ENCODE assay signal across 12 cellular contexts in genomic region chr7:22864855-22865606, GRCh38. TPM values are rescaled to one million over a fixed set of nuclear protein-coding genes. Genes with fewer than 3 reads are reported as not detected.
DNase-seq lines count a peak whose midpoint lies in the region; ATAC-seq, FAIRE-seq and TF ChIP-seq lines count a peak whose summit lies in the region.
"Had no signal": no experiment of that assay in that cellular context is flagged by ENCODE, and none has a peak within 500 bp of the region (broad histone marks: within the 10 kb centered on the region; RNA-seq: fewer than 3 reads in every experiment).

No MANE protein-coding gene starts in this region.

- peak overlapping the region; percentile 23; the same call in 1 of the 2 replicates for H3K4me2 ChIP-seq in HepG2 (ENCODE audit: low read depth, low read length)

- H3K36me3 Mint-ChIP-seq in activated naive CD4-positive, alpha-beta T cell treated with anti-CD3 and anti-CD28 coated beads, Interleukin-2, amount 50 U/mL, for 24 hours, result peaks cover 21% of the 10 kb centered on the region
- peaks cover 54% of the 10 kb centered on the region for H3K36me3 Mint-ChIP-seq in activated naive CD4-positive, alpha-beta T cell treated with anti-CD3 and anti-CD28 coated beads for 36 hours (ENCODE audit: low read depth)
- H3K36me3 Mint-ChIP-seq in activated T-helper 17 cell treated with anti-CD3 and anti-CD28 coated beads, Interleukin-2, amount 50 U/mL, for 72 hours (ENCODE audit: low read depth), result peaks cover 51% of the 10 kb centered on the region
- no peaks in the 10 kb centered on the region for H3K36me3 Mint-ChIP-seq in natural killer cell

- H3K9me3 Mint-ChIP-seq in activated naive CD4-positive, alpha-beta T cell treated with anti-CD3 and anti-CD28 coated beads, Interleukin-2, amount 50 U/mL, for 24 hours, result no peaks in the 10 kb centered on the region
- no peaks in the 10 kb centered on the region for H3K9me3 Mint-ChIP-seq in activated naive CD4-positive, alpha-beta T cell treated with anti-CD3 and anti-CD28 coated beads for 36 hours
- no peaks in the 10 kb centered on the region for H3K9me3 Mint-ChIP-seq in activated T-helper 17 cell treated with anti-CD3 and anti-CD28 coated beads, Interleukin-2, amount 50 U/mL, for 72 hours
- H3K9me3 Mint-ChIP-seq in natural killer cell, result no peaks in the 10 kb centered on the region
- H3K9me3 Mint-ChIP-seq: CD4-positive, alpha-beta T cell had no signal

- H3K27ac ChIP-seq in HepG2 (ENCODE audit: extremely low read length, insufficient read depth, low read length) (peak overlapping the region; percentile 37), upper lobe of left lung (peak overlapping the region in 3 of 4 donors; percentile 24 to 53 (median 53))
- H3K27ac ChIP-seq: SJCRH30 had no signal

- H3K9ac ChIP-seq in HepG2 (ENCODE audit: insufficient read depth, low read depth, low read length), result no peak overlapping the region

- POLR2A ChIA-PET in HepG2 (lab: Yijun Ruan, JAX), result interaction anchor here (0.5 to 1.0 kb wide), 2 partner anchors 11 to 145 kb away, joined by 3 read pairs; no protein-coding TSS in a partner anchor

- H3K4me3 Mint-ChIP-seq in activated naive CD4-positive, alpha-beta T cell treated with anti-CD3 and anti-CD28 coated beads, Interleukin-2, amount 50 U/mL, for 24 hours, result no peak overlapping the region
- H3K4me3 Mint-ChIP-seq in activated naive CD4-positive, alpha-beta T cell treated with anti-CD3 and anti-CD28 coated beads for 36 hours, result no peak overlapping the region
- no peak overlapping the region for H3K4me3 Mint-ChIP-seq in activated T-helper 17 cell treated with anti-CD3 and anti-CD28 coated beads, Interleukin-2, amount 50 U/mL, for 72 hours
- no peak overlapping the region for H3K4me3 Mint-ChIP-seq in natural killer cell
- H3K4me3 Mint-ChIP-seq: CD4-positive, alpha-beta T cell had no signal

- peak; percentile 67 for FAIRE-seq in HepG2 (lab: Jason Lieb, UNC)

- ATAC-seq in activated T-helper 17 cell treated with anti-CD3 and anti-CD28 coated beads, Interleukin-2, amount 50 U/mL, for 72 hours (replicated peaks), result no peak
- ATAC-seq in HepG2 (peak; percentile 78), upper lobe of left lung (ENCODE audit: low FRiP score in 2 of 2) (no peak), HG03460 (IDR thresholded peaks at IDR 0.05; ENCODE audit: unreplicated experiment) (no peak), natural killer cell (no peak)

- H3K9me3 ChIP-seq in HepG2 (ENCODE audit: low read length) (no peaks in the 10 kb centered on the region), upper lobe of left lung (no peaks in the 10 kb centered on the region)
- H3K9me3 ChIP-seq: SJCRH30 had no signal

- in situ Hi-C loops in HepG2 (cut with HindIII; ENCODE audit: extremely low pct_ligation_motif_present, low pct_unique_long_range_greater_than_20kb), result no loop called here

- H3K36me3 ChIP-seq in HepG2 (replicated peaks in 1 of 2; ENCODE audit: control insufficient read depth in 1 of 2, insufficient read depth in 2 of 2, low read length in 2 of 2), result no peaks in the 10 kb centered on the region
- H3K36me3 ChIP-seq in upper lobe of left lung, result peaks cover 0 to 11% (median 0%) of the 10 kb centered on the region in 4 donors

- H3K4me3 ChIP-seq in HepG2 (replicated peaks in 1 of 3; ENCODE audit: insufficient read depth in 1 of 3, low read depth in 2 of 3, low read length in 3 of 3), result no peak overlapping the region
- H3K4me3 ChIP-seq in upper lobe of left lung, result no peak overlapping the region
- H3K4me3 ChIP-seq: SJCRH30 had no signal

- H3K4me1 ChIP-seq in HepG2 (ENCODE audit: insufficient read depth, low read length), result peaks cover 27% of the 10 kb centered on the region
- H3K4me1 ChIP-seq in upper lobe of left lung, result peaks cover 0 to 18% (median 4%) of the 10 kb centered on the region in 4 donors
- H3K4me1 ChIP-seq: SJCRH30 had no signal

- H3K4me1 Mint-ChIP-seq in activated naive CD4-positive, alpha-beta T cell treated with anti-CD3 and anti-CD28 coated beads, Interleukin-2, amount 50 U/mL, for 24 hours, result peaks cover 24% of the 10 kb centered on the region
- H3K4me1 Mint-ChIP-seq in activated naive CD4-positive, alpha-beta T cell treated with anti-CD3 and anti-CD28 coated beads for 36 hours (ENCODE audit: low read depth), result peaks cover 32% of the 10 kb centered on the region
- peaks cover 10% of the 10 kb centered on the region for H3K4me1 Mint-ChIP-seq in activated T-helper 17 cell treated with anti-CD3 and anti-CD28 coated beads, Interleukin-2, amount 50 U/mL, for 72 hours
- peaks cover 0 to 4% of the 10 kb centered on the region in 2 donors for H3K4me1 Mint-ChIP-seq in natural killer cell

- no TSS peak for BruUV-seq in HepG2 (replicated peaks; lab: Mats Ljungman, UMichigan)

- DNase-seq in activated naive CD4-positive, alpha-beta T cell treated with anti-CD3 and anti-CD28 coated beads for 36 hours, result no peak
- DNase-seq in HepG2 (ENCODE audit: low spot score), result peak; percentile 34
- no peak for DNase-seq in upper lobe of left lung
- no peak for DNase-seq in head of caudate nucleus
- DNase-seq in natural killer cell, result no peak
- DNase-seq: activated naive CD4-positive, alpha-beta T cell; CD4-positive, alpha-beta T cell; hypothalamus had no signal

- TF ChIP-seq POLR2A in HepG2 (IDR thresholded peaks at IDR 0.05; ENCODE audit: insufficient read depth in 1 of 2, low read depth in 2 of 2, low read length in 2 of 2) (no peak), upper lobe of left lung (IDR thresholded peaks at IDR 0.05) (no peak)

- no peak overlapping the region for H2AFZ ChIP-seq in HepG2 (ENCODE audit: low read length)

- CTCF ChIA-PET in activated naive CD4-positive, alpha-beta T cell treated with anti-CD3 and anti-CD28 coated beads for 36 hours (lab: Charles Lee), result no interaction called here
- CTCF ChIA-PET in HepG2 (lab: Yijun Ruan, JAX; ENCODE audit: low intra/inter-chr PET ratio, low total read pairs), result no interaction called here

- no peak for TF ChIP-seq RAD21 in HepG2 (CRISPR knock-in tag; IDR thresholded peaks at IDR 0.05)

- peak overlapping the region; percentile 75 for H3K27ac Mint-ChIP-seq in activated naive CD4-positive, alpha-beta T cell treated with anti-CD3 and anti-CD28 coated beads, Interleukin-2, amount 50 U/mL, for 24 hours
- H3K27ac Mint-ChIP-seq in activated naive CD4-positive, alpha-beta T cell treated with anti-CD3 and anti-CD28 coated beads for 36 hours, result no peak overlapping the region
- H3K27ac Mint-ChIP-seq in activated T-helper 17 cell treated with anti-CD3 and anti-CD28 coated beads, Interleukin-2, amount 50 U/mL, for 72 hours, result peak overlapping the region; percentile 22
- no peak overlapping the region for H3K27ac Mint-ChIP-seq in natural killer cell
- H3K27ac Mint-ChIP-seq: CD4-positive, alpha-beta T cell had no signal

- no peak for TF ChIP-seq EP300 in HepG2 (IDR thresholded peaks at IDR 0.05; ENCODE audit: low read depth in 2 of 2, low read length in 2 of 2)
- no peak for TF ChIP-seq EP300 in HepG2 (CRISPR knock-in tag; IDR thresholded peaks at IDR 0.05; ENCODE audit: borderline replicate concordance)
- TF ChIP-seq EP300 in upper lobe of left lung (IDR thresholded peaks at IDR 0.05), result no peak

- intact Hi-C loops in activated naive CD4-positive, alpha-beta T cell treated with anti-CD3 and anti-CD28 coated beads for 36 hours (cut with micrococcal nuclease), result no loop called here
- intact Hi-C loops in HepG2 (cut with micrococcal nuclease; ENCODE audit: unreplicated experiment), result loop anchor here (10.0 kb wide), 1 partner anchor 300 kb away; no protein-coding TSS in a partner anchor
- intact Hi-C loops in head of caudate nucleus (cut with DNase I), result no loop called here
- intact Hi-C loops in natural killer cell (cut with micrococcal nuclease), result no loop called here

- H3K27me3 ChIP-seq in HepG2 (ENCODE audit: control insufficient read depth in 1 of 2, insufficient read depth in 2 of 2, low read length in 2 of 2), result no peaks in the 10 kb centered on the region
- H3K27me3 ChIP-seq in upper lobe of left lung, result no peaks in the 10 kb centered on the region
- H3K27me3 ChIP-seq: SJCRH30 had no signal

- H4K20me1 ChIP-seq in HepG2 (ENCODE audit: insufficient read depth, low read length), result no peaks in the 10 kb centered on the region

- no peaks in the 10 kb centered on the region for H3K27me3 Mint-ChIP-seq in activated naive CD4-positive, alpha-beta T cell treated with anti-CD3 and anti-CD28 coated beads, Interleukin-2, amount 50 U/mL, for 24 hours
- no peaks in the 10 kb centered on the region for H3K27me3 Mint-ChIP-seq in activated naive CD4-positive, alpha-beta T cell treated with anti-CD3 and anti-CD28 coated beads for 36 hours (ENCODE audit: low read depth)
- no peaks in the 10 kb centered on the region for H3K27me3 Mint-ChIP-seq in activated T-helper 17 cell treated with anti-CD3 and anti-CD28 coated beads, Interleukin-2, amount 50 U/mL, for 72 hours
- H3K27me3 Mint-ChIP-seq in natural killer cell (ENCODE audit: low read depth in 2 of 2), result no peaks in the 10 kb centered on the region
- H3K27me3 Mint-ChIP-seq: CD4-positive, alpha-beta T cell had no signal

- TF ChIP-seq CTCF in HepG2 (CRISPR knock-in tag; IDR thresholded peaks at IDR 0.05), result no peak
- TF ChIP-seq CTCF in upper lobe of left lung (IDR thresholded peaks at IDR 0.05), result no peak
- no peak for TF ChIP-seq CTCF in natural killer cell (IDR thresholded peaks at IDR 0.05)

- no peaks in the 10 kb centered on the region for H3K79me2 ChIP-seq in HepG2 (ENCODE audit: insufficient read depth, low read length)

- whole genome bisulfite sequencing in HepG2 (ENCODE audit: low lambda C conversion rate), result 32% methylated on average over 6 of the region's 7 CpGs
- WGBS in upper lobe of left lung, 2 donors, result 83% methylated on average over 5 to 7 of the region's 7 CpGs

RNA-seq across cellular contexts. Expression of gene TOMM7, which starts 42.4 kb away (rescaled TPM):
- total RNA-seq in activated naive CD4-positive, alpha-beta T cell treated with anti-CD3 and anti-CD28 coated beads for 36 hours, result 100 to 1,000 TPM; 269 to 297 TPM
- total RNA-seq in activated T-helper 17 cell treated with anti-CD3 and anti-CD28 coated beads, Interleukin-2, amount 50 U/mL, for 72 hours, result 100 to 1,000 TPM; 262 to 281 TPM
- total RNA-seq in HepG2 (2016; rRNA removed; fragmentation: Illumina TruSeq; extraction: Trizol) (251 and 352 TPM in 2 replicates), upper lobe of left lung (100 to 1,000 TPM in 5 of 6 donors, 10 to 100 TPM in 1; 42.4 to 387 (median 171) TPM), natural killer cell (100 to 1,000 TPM; 194 to 286 (median 269) TPM)
- total RNA-seq in HepG2 (2016; cell fraction: cytosol; rRNA removed; fragmentation: Illumina TruSeq; extraction: Trizol; ENCODE audit: low read depth), result 240 and 298 TPM in 2 replicates
- 254 and 324 TPM in 2 replicates for total RNA-seq in HepG2 (2016; cell fraction: insoluble cytoplasmic fraction; rRNA removed; fragmentation: Illumina TruSeq; extraction: Trizol)
- total RNA-seq in HepG2 (2016; cell fraction: membrane; rRNA removed; fragmentation: Illumina TruSeq; extraction: Trizol), result 330 and 358 TPM in 2 replicates
- total RNA-seq in HepG2 (2016; cell fraction: nucleus; rRNA removed; fragmentation: Illumina TruSeq; extraction: Trizol), result 87.9 and 93.9 TPM in 2 replicates
- 328 and 369 TPM in 2 replicates for polyA plus RNA-seq in HepG2 (2011; rRNA removed)
- 127 and 129 TPM in 2 replicates for polyA plus RNA-seq in HepG2 (2011; cell fraction: cytosol; rRNA removed)
- 34.6 and 47.7 TPM in 2 replicates for polyA plus RNA-seq in HepG2 (2011; cell fraction: nucleus; rRNA removed)
- polyA plus RNA-seq in HepG2 (2012), result 309 and 319 TPM in 2 replicates
- polyA plus RNA-seq in HepG2 (2016; cell fraction: cytosol; fragmentation: Illumina TruSeq; extraction: Trizol; ENCODE audit: low read depth), result 336 and 479 TPM in 2 replicates
- 318 and 360 TPM in 2 replicates for polyA plus RNA-seq in HepG2 (2016; cell fraction: insoluble cytoplasmic fraction; fragmentation: Illumina TruSeq; extraction: Trizol; ENCODE audit: low read depth)
- polyA plus RNA-seq in HepG2 (2016; cell fraction: membrane; fragmentation: Illumina TruSeq; extraction: Trizol; ENCODE audit: low read depth), result 372 and 511 TPM in 2 replicates
- polyA plus RNA-seq in HepG2 (2016; cell fraction: nucleus; fragmentation: Illumina TruSeq; extraction: Trizol; ENCODE audit: insufficient read depth, low read depth), result 176 and 184 TPM in 2 replicates
- polyA minus RNA-seq in HepG2 (2011; rRNA and poly(A)+ RNA removed; ENCODE audit: low replicate concordance), result 115 and 385 TPM in 2 replicates
- polyA minus RNA-seq in HepG2 (2011; cell fraction: cytosol; rRNA and poly(A)+ RNA removed), result 16.5 and 34.8 TPM in 2 replicates
- polyA minus RNA-seq in HepG2 (2011; cell fraction: nucleus; rRNA and poly(A)+ RNA removed), result 30.5 and 32.2 TPM in 2 replicates

Comparison
In these comparisons a context has a peak if more than half of its experiments do, and no peak if none do; other contexts are left out.
1. H3K27ac Mint-ChIP-seq: peak in activated naive CD4-positive, alpha-beta T cell treated with anti-CD3 and anti-CD28 coated beads, Interleukin-2, amount 50 U/mL, for 24 hours (single experiment) and activated T-helper 17 cell treated with anti-CD3 and anti-CD28 coated beads, Interleukin-2, amount 50 U/mL, for 72 hours (single experiment); none in activated naive CD4-positive, alpha-beta T cell treated with anti-CD3 and anti-CD28 coated beads for 36 hours (single experiment) and natural killer cell (0 of 2).